Comparison of ENCODE assay signal across 19 cellular contexts in genomic region chr5:102857090-102857818, GRCh38.
DNase-seq lines count a peak whose midpoint lies in the region; ATAC-seq and TF ChIP-seq lines count a peak whose summit lies in the region.
"Had no signal": no experiment of that assay in that cellular context is flagged by ENCODE, and none has a peak within 500 bp of the region (broad histone marks: within the 10 kb centered on the region; RNA-seq: fewer than 3 reads in every experiment).

No MANE protein-coding gene starts in this region.

- H3K4me3 ChIP-seq in fibroblast of the aortic adventitia (ENCODE audit: low read depth, low read length), result no peak overlapping the region
- H3K4me3 ChIP-seq in uterus, result no peak overlapping the region
- H3K4me3 ChIP-seq: dorsolateral prefrontal cortex, neural progenitor cell had no signal

- no peaks in the 10 kb centered on the region for H3K36me3 Mint-ChIP-seq in natural killer cell treated with Interleukin-12 subunit alpha and Interleukin-12 subunit beta and Interleukin-15 and Interleukin-18, amount 100 ng/mL, for 72 hours
- H3K36me3 Mint-ChIP-seq: stimulated activated naive B cell treated with anti-CD40 and anti-IgM and Interleukin-4, amounts not matched to agents 10 μg/mL and 1 μg/mL and 100 μg/mL, for 72 hours had no signal

- DNase-seq in NCI-H446 treated with DMSO at 0.1 percent for 48 hours (lab: John Stamatoyannopoulos, UW) (peak; percentile 33), fibroblast of the aortic adventitia (ENCODE audit: low read depth) (peak; percentile 86), uterus (peak; percentile 49 to 56), NK-92 (lab: John Stamatoyannopoulos, UW; ENCODE audit: unreplicated experiment) (no peak), substantia nigra (lab: John Stamatoyannopoulos, UW) (no peak), DMS79 treated with DMSO at 0.1 percent for 48 hours (lab: John Stamatoyannopoulos, UW) (no peak)
- DNase-seq in natural killer cell treated with Interleukin-12 subunit alpha and Interleukin-12 subunit beta and Interleukin-15 and Interleukin-18, amount 100 ng/mL, for 72 hours (ENCODE audit: low spot score), result no peak
- DNase-seq in stimulated activated naive CD4-positive, alpha-beta T cell treated with Interleukin-2 at 50 U/mL for 16 hours (lab: John Stamatoyannopoulos, UW), result no peak
- DNase-seq: activated CD8-positive, alpha-beta T cell treated with anti-CD3 and anti-CD28 coated beads, Interleukin-2, amount 10 ng/mL, durations not matched to agents 7 days and 5 days; activated effector memory CD4-positive, alpha-beta T cell treated with anti-CD3 and anti-CD28 coated beads, Interleukin-2, amount 50 U/mL, for 16 hours; CD4-positive, alpha-beta T cell; dorsolateral prefrontal cortex; KG1; NCI-H1417; NCI-H345; small intestine; stimulated activated naive B cell treated with anti-CD40 and anti-IgM and Interleukin-4, amounts not matched to agents 10 μg/mL and 1 μg/mL and 100 μg/mL, for 72 hours had no signal

- H3K36me3 ChIP-seq in uterus, result no peaks in the 10 kb centered on the region
- H3K36me3 ChIP-seq: neural progenitor cell had no signal

- H3K27me3 Mint-ChIP-seq in natural killer cell treated with Interleukin-12 subunit alpha and Interleukin-12 subunit beta and Interleukin-15 and Interleukin-18, amount 100 ng/mL, for 72 hours, result no peaks in the 10 kb centered on the region
- H3K27me3 Mint-ChIP-seq: CD4-positive, alpha-beta T cell; stimulated activated naive B cell treated with anti-CD40 and anti-IgM and Interleukin-4, amounts not matched to agents 10 μg/mL and 1 μg/mL and 100 μg/mL, for 72 hours had no signal

- H3K27ac ChIP-seq in uterus (peak overlapping the region; percentile 48 to 53), substantia nigra (ENCODE audit: low read depth, low read length, poor library complexity, severe bottlenecking) (no peak overlapping the region)
- H3K27ac ChIP-seq: dorsolateral prefrontal cortex, neural progenitor cell had no signal

- H3K4me1 ChIP-seq in uterus, result no peaks in the 10 kb centered on the region
- H3K4me1 ChIP-seq: neural progenitor cell had no signal

- peak overlapping the region; percentile 94 to 99 for H3K27ac Mint-ChIP-seq in natural killer cell treated with Interleukin-12 subunit alpha and Interleukin-12 subunit beta and Interleukin-15 and Interleukin-18, amount 100 ng/mL, for 72 hours
- H3K27ac Mint-ChIP-seq: activated CD8-positive, alpha-beta T cell treated with anti-CD3 and anti-CD28 coated beads, Interleukin-2, amount 10 ng/mL, durations not matched to agents 7 days and 5 days; CD4-positive, alpha-beta T cell; neural progenitor cell; stimulated activated naive B cell treated with anti-CD40 and anti-IgM and Interleukin-4, amounts not matched to agents 10 μg/mL and 1 μg/mL and 100 μg/mL, for 72 hours had no signal

- no peaks in the 10 kb centered on the region for H3K9me3 ChIP-seq in uterus

- H3K9me3 Mint-ChIP-seq in natural killer cell treated with Interleukin-12 subunit alpha and Interleukin-12 subunit beta and Interleukin-15 and Interleukin-18, amount 100 ng/mL, for 72 hours, result peaks cover 4% of the 10 kb centered on the region
- H3K9me3 Mint-ChIP-seq: CD4-positive, alpha-beta T cell; neural progenitor cell; stimulated activated naive B cell treated with anti-CD40 and anti-IgM and Interleukin-4, amounts not matched to agents 10 μg/mL and 1 μg/mL and 100 μg/mL, for 72 hours had no signal

- no peak for ATAC-seq in natural killer cell treated with Interleukin-12 subunit alpha and Interleukin-12 subunit beta and Interleukin-15 and Interleukin-18, amount 100 ng/mL, for 72 hours
- ATAC-seq: activated CD8-positive, alpha-beta T cell treated with anti-CD3 and anti-CD28 coated beads, Interleukin-2, amount 10 ng/mL, durations not matched to agents 7 days and 5 days; stimulated activated naive B cell treated with anti-CD40 and anti-IgM and Interleukin-4, amounts not matched to agents 10 μg/mL and 1 μg/mL and 100 μg/mL, for 72 hours had no signal

- H3K27me3 ChIP-seq in uterus, result no peaks in the 10 kb centered on the region
- H3K27me3 ChIP-seq: dorsolateral prefrontal cortex, foreskin keratinocyte, neural progenitor cell had no signal

- intact Hi-C loops in uterus (cut with DNase I; ENCODE audit: low total_unique reads), result no loop called here

- peak overlapping the region; percentile 28 for H3K4me3 Mint-ChIP-seq in natural killer cell treated with Interleukin-12 subunit alpha and Interleukin-12 subunit beta and Interleukin-15 and Interleukin-18, amount 100 ng/mL, for 72 hours
- H3K4me3 Mint-ChIP-seq: activated CD8-positive, alpha-beta T cell treated with anti-CD3 and anti-CD28 coated beads, Interleukin-2, amount 10 ng/mL, durations not matched to agents 7 days and 5 days; CD4-positive, alpha-beta T cell; neural progenitor cell; stimulated activated naive B cell treated with anti-CD40 and anti-IgM and Interleukin-4, amounts not matched to agents 10 μg/mL and 1 μg/mL and 100 μg/mL, for 72 hours had no signal

- no peak for TF ChIP-seq CTCF in fibroblast of the aortic adventitia (IDR thresholded peaks at IDR 0.05; ENCODE audit: insufficient read depth, low read length)
- TF ChIP-seq CTCF in uterus (IDR thresholded peaks at IDR 0.05), result no peak

- TF ChIP-seq POLR2A in uterus (IDR thresholded peaks at IDR 0.05), result no peak

- peaks cover 66 to 73% of the 10 kb centered on the region in 2 donors for H3K4me1 Mint-ChIP-seq in natural killer cell treated with Interleukin-12 subunit alpha and Interleukin-12 subunit beta and Interleukin-15 and Interleukin-18, amount 100 ng/mL, for 72 hours (ENCODE audit: low read depth in 2 of 2)

Comparison
In these comparisons a context has a peak if more than half of its experiments do, and no peak if none do; other contexts are left out.
1. DNase-seq: peak in NCI-H446 treated with DMSO at 0.1 percent for 48 hours (single experiment), fibroblast of the aortic adventitia (single experiment) and uterus (2 of 2); none in natural killer cell treated with Interleukin-12 subunit alpha and Interleukin-12 subunit beta and Interleukin-15 and Interleukin-18, amount 100 ng/mL, for 72 hours (single experiment), NK-92 (single experiment), stimulated activated naive CD4-positive, alpha-beta T cell treated with Interleukin-2 at 50 U/mL for 16 hours (single experiment), substantia nigra (0 of 49) and DMS79 treated with DMSO at 0.1 percent for 48 hours (single experiment).